Comparison of ENCODE assay signal across 8 cellular contexts in genomic region chr3:151086484-151087456, GRCh38. TPM values are rescaled to one million over a fixed set of nuclear protein-coding genes. Genes with fewer than 3 reads are reported as not detected.
DNase-seq lines count a peak whose midpoint lies in the region; ATAC-seq and TF ChIP-seq lines count a peak whose summit lies in the region.

No MANE protein-coding gene starts in this region.

- WGBS in lung, 2 donors, result 4 to 5% methylated on average over 56 to 81 of the region's 81 CpGs

- CTCF ChIA-PET in activated CD8-positive, alpha-beta T cell treated with anti-CD3 and anti-CD28 coated beads for 36 hours (lab: Charles Lee), result interaction anchor here (0.8 to 5.3 kb wide), 23 partner anchors 9 to 383 kb away, joined by 3 to 40 read pairs (median 7); partner anchors contain the start of gene ERICH6

- DNase-seq in AG08396 (ENCODE audit: low spot score) (peak; percentile 88), NCI-H446 (lab: John Stamatoyannopoulos, UW) (peak; percentile 44 to 82), lung (ENCODE audit: low spot score) (peak; percentile 77)
- DNase-seq in activated CD8-positive, alpha-beta T cell treated with anti-CD3 and anti-CD28 coated beads for 36 hours, result peak; percentile 82
- DNase-seq in effector CD4-positive, alpha-beta T cell, result peak; percentile 42
- peak in 2 of 3 donors; percentile 27 to 43 for DNase-seq in stimulated activated CD4-positive, alpha-beta T cell treated with anti-CD3 and anti-CD28 coated beads, TNF-alpha, amount 100 ng/mL, for 1 hour (ENCODE audit: low read depth in 3 of 3, low spot score in 1 of 3)

- peak; percentile 57 for TF ChIP-seq CTCF in activated CD8-positive, alpha-beta T cell treated with anti-CD3 and anti-CD28 coated beads for 36 hours (IDR thresholded peaks at IDR 0.05)
- no peak for TF ChIP-seq CTCF in lung (IDR thresholded peaks at IDR 0.05; ENCODE audit: control extremely low read depth, extremely low read depth)

- H3K4me1 ChIP-seq in lung (ENCODE audit: control insufficient read depth in 2 of 2, insufficient read depth in 2 of 2, low read length in 2 of 2), result peaks cover 0 to 12% of the 10 kb centered on the region in 2 donors

- ATAC-seq in GM19023 (IDR thresholded peaks at IDR 0.05; ENCODE audit: unreplicated experiment) (peak; percentile 58), HG03342 (IDR thresholded peaks at IDR 0.05; ENCODE audit: unreplicated experiment) (peak; percentile 65), lung (ENCODE audit: insufficient read depth, low FRiP score) (peak; percentile 56)
- peak; percentile 85 for ATAC-seq in activated CD8-positive, alpha-beta T cell treated with anti-CD3 and anti-CD28 coated beads for 36 hours

- no peaks in the 10 kb centered on the region for H3K9me3 ChIP-seq in lung (ENCODE audit: control insufficient read depth in 2 of 2, insufficient read depth in 1 of 2, low read length in 1 of 2)

- H3K27ac ChIP-seq in lung (ENCODE audit: low read depth in 1 of 2, low read length in 1 of 2), result peak overlapping the region in 1 of 2 donors; percentile 19

- peaks cover 7% of the 10 kb centered on the region for H3K27me3 ChIP-seq in lung (ENCODE audit: control insufficient read depth, insufficient read depth)

- POLR2A ChIA-PET in activated CD8-positive, alpha-beta T cell treated with anti-CD3 and anti-CD28 coated beads for 36 hours (lab: Charles Lee), result interaction anchor here (0.6 to 1.3 kb wide), 3 partner anchors 21 to 542 kb away, joined by 3 read pairs; no protein-coding TSS in a partner anchor

- H3K36me3 ChIP-seq in lung (ENCODE audit: control insufficient read depth in 2 of 2, insufficient read depth in 2 of 2, low read length in 2 of 2), result no peaks in the 10 kb centered on the region

- H3K36me3 Mint-ChIP-seq in activated CD8-positive, alpha-beta T cell treated with anti-CD3 and anti-CD28 coated beads for 36 hours (ENCODE audit: low read depth), result no peaks in the 10 kb centered on the region

- H3K9me3 Mint-ChIP-seq in activated CD8-positive, alpha-beta T cell treated with anti-CD3 and anti-CD28 coated beads for 36 hours, result no peaks in the 10 kb centered on the region

- H3K4me3 Mint-ChIP-seq in activated CD8-positive, alpha-beta T cell treated with anti-CD3 and anti-CD28 coated beads for 36 hours, result peak overlapping the region; percentile 80

- no peak overlapping the region for H3K27ac Mint-ChIP-seq in activated CD8-positive, alpha-beta T cell treated with anti-CD3 and anti-CD28 coated beads for 36 hours

- peaks cover 9% of the 10 kb centered on the region for H3K4me1 Mint-ChIP-seq in activated CD8-positive, alpha-beta T cell treated with anti-CD3 and anti-CD28 coated beads for 36 hours (ENCODE audit: low read depth)

- intact Hi-C loops in activated CD8-positive, alpha-beta T cell treated with anti-CD3 and anti-CD28 coated beads for 36 hours (cut with micrococcal nuclease), result loop anchor here (5.0 kb wide), 1 partner anchor 61 kb away; no protein-coding TSS in a partner anchor

- peak overlapping the region; percentile 41 for H3K4me3 ChIP-seq in lung

- peaks cover 36% of the 10 kb centered on the region for H3K27me3 Mint-ChIP-seq in activated CD8-positive, alpha-beta T cell treated with anti-CD3 and anti-CD28 coated beads for 36 hours

RNA-seq across cellular contexts. Expression of gene MED12L, which starts 1.3 kb away (rescaled TPM):
- total RNA-seq in activated CD8-positive, alpha-beta T cell treated with anti-CD3 and anti-CD28 coated beads for 36 hours, result 1 to 10 TPM; 2.9 to 3.4 TPM
- under 1 TPM; 0.55 to 0.82 TPM for total RNA-seq in lung
- under 1 TPM; 0.02 to 0.06 TPM for polyA plus RNA-seq in lung

Comparison
In these comparisons a context has a peak if more than half of its experiments do, and no peak if none do; other contexts are left out.
1. DNase-seq: peak in every context shown above with its lines; median percentile 88 in AG08396; 82 in activated CD8-positive, alpha-beta T cell treated with anti-CD3 and anti-CD28 coated beads for 36 hours; 77 in lung; 63 in NCI-H446; 42 in effector CD4-positive, alpha-beta T cell; 35 in stimulated activated CD4-positive, alpha-beta T cell treated with anti-CD3 and anti-CD28 coated beads, TNF-alpha, amount 100 ng/mL, for 1 hour.